ENCODE assay signal across 8 cellular contexts in the genomic region with DNA sequence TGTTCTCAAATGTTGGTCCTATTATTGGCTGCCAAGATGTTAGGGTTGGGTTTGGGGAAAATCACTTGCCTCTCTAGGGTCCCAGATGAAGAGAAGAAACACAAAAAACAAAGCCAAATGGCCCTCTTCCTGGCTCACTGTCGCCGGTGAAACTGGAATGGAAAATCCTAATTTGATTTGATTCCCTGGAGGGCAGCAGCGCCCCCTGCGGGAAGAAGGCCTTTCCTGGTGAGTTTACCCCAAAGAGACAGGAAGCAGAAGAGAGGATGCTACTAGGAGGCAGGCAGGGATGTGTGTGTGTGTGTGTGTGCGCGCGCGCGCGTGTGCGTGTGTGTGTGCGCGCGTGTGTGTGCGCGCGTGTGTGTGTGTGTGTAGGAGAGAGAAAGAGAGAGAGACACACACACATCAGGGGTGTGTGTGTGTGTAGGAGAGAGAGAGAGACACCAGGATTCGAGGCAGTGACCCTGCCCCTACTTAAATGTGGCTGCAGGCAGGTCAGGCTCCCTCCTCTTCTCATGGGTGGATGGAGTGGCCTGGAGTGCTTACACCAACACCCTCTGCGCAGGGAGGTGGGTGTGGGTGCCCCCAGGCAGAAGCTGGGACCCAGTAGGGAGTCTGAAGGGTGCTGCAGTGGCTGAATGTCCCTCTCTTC. TPM values are rescaled to one million over a fixed set of nuclear protein-coding genes. Genes with fewer than 3 reads are reported as not detected.
DNase-seq lines count a peak whose midpoint lies in the region; ATAC-seq and TF ChIP-seq lines count a peak whose summit lies in the region.

No MANE protein-coding gene starts in this region.

- no peaks in the 10 kb centered on the region for H3K9me3 ChIP-seq in right atrium auricular region
- H3K9me3 ChIP-seq in gastrocnemius medialis: no peaks in the 10 kb centered on the region

- H3K4me1 Mint-ChIP-seq in T-helper 2 cell treated with Interferon-gamma antibody and Interleukin-4, amounts not matched to agents 5 μg/mL and 100 μg/mL, for 36 hours (ENCODE audit: low read depth): peaks cover 21% of the 10 kb centered on the region

- peak; percentile 60 to 62 for ATAC-seq in gastrocnemius medialis
- no peak for ATAC-seq in GM18505 (IDR thresholded peaks at IDR 0.05; ENCODE audit: unreplicated experiment)
- ATAC-seq in HG02623 (IDR thresholded peaks at IDR 0.05; ENCODE audit: unreplicated experiment): no peak

- H3K27me3 ChIP-seq in GM06990 (replicated peaks; ENCODE audit: control insufficient read depth, insufficient read depth, low read length): peaks cover 3% of the 10 kb centered on the region
- no peaks in the 10 kb centered on the region for H3K27me3 ChIP-seq in right atrium auricular region
- H3K27me3 ChIP-seq in gastrocnemius medialis: no peaks in the 10 kb centered on the region

- no peak for TF ChIP-seq POLR2A in gastrocnemius medialis (IDR thresholded peaks at IDR 0.05)
- TF ChIP-seq POLR2A in GM18505 (IDR thresholded peaks at IDR 0.05; ENCODE audit: borderline replicate concordance, extremely low read depth, insufficient read depth, insufficient read length): no peak

- no peaks in the 10 kb centered on the region for H3K36me3 Mint-ChIP-seq in T-helper 2 cell treated with Interferon-gamma antibody and Interleukin-4, amounts not matched to agents 5 μg/mL and 100 μg/mL, for 36 hours (ENCODE audit: low read depth)

- H3K4me3 ChIP-seq in GM06990 (replicated peaks; ENCODE audit: low read depth, low read length) (no peak overlapping the region), right atrium auricular region (no peak overlapping the region), gastrocnemius medialis (peak overlapping the region; percentile 19 to 38 (median 36))

- peaks cover 50% of the 10 kb centered on the region for H3K27me3 Mint-ChIP-seq in T-helper 2 cell treated with Interferon-gamma antibody and Interleukin-4, amounts not matched to agents 5 μg/mL and 100 μg/mL, for 36 hours (ENCODE audit: low read depth)

- DNase-seq in GM06990 (ENCODE audit: extremely low read depth, insufficient read length) (no peak), NCI-H187 (lab: John Stamatoyannopoulos, UW) (peak; percentile 59 to 60), amniotic stem cell (lab: John Stamatoyannopoulos, UW) (peak; percentile 51), right atrium auricular region (ENCODE audit: low spot score) (peak; percentile 92), gastrocnemius medialis (peak; percentile 49 to 78)
- DNase-seq in T-helper 2 cell treated with Interferon-gamma antibody and Interleukin-4, amounts not matched to agents 5 μg/mL and 100 μg/mL, for 36 hours (ENCODE audit: low spot score): peak; percentile 68

- no peaks in the 10 kb centered on the region for H3K9me3 Mint-ChIP-seq in T-helper 2 cell treated with Interferon-gamma antibody and Interleukin-4, amounts not matched to agents 5 μg/mL and 100 μg/mL, for 36 hours

- intact Hi-C loops in gastrocnemius medialis (cut with DNase I; ENCODE audit: low total_unique reads): loop anchor here (1.0 to 2.0 kb wide), 4 partner anchors 26 to 189 kb away; no protein-coding TSS in a partner anchor

- H3K27ac ChIP-seq in right atrium auricular region (no peak overlapping the region), gastrocnemius medialis (peak overlapping the region; percentile 88 to 91 (median 90))

- no peaks in the 10 kb centered on the region for H3K36me3 ChIP-seq in GM06990 (ENCODE audit: control insufficient read depth, insufficient read depth, low read length)
- H3K36me3 ChIP-seq in right atrium auricular region: no peaks in the 10 kb centered on the region
- no peaks in the 10 kb centered on the region for H3K36me3 ChIP-seq in gastrocnemius medialis

- TF ChIP-seq CTCF in GM06990 (IDR thresholded peaks at IDR 0.05; ENCODE audit: insufficient read depth, low read length, poor library complexity, severe bottlenecking) (peak; percentile 77), right atrium auricular region (IDR thresholded peaks at IDR 0.05) (peak; percentile 81 to 82), gastrocnemius medialis (IDR thresholded peaks at IDR 0.05 in 4 of 5, conservative IDR thresholded peaks at IDR 0.05 in 1 of 5) (peak; percentile 80 to 90 (median 85))

- in situ Hi-C loops in gastrocnemius medialis (cut with MboI; ENCODE audit: low sequenced_read_pairs in 4 of 4): loop anchor here in 3 of 4 donors (5.0 kb wide), 1 partner anchor 185 kb away; no protein-coding TSS in a partner anchor

- H3K27ac Mint-ChIP-seq in T-helper 2 cell treated with Interferon-gamma antibody and Interleukin-4, amounts not matched to agents 5 μg/mL and 100 μg/mL, for 36 hours: peak overlapping the region; percentile 47

- H3K4me1 ChIP-seq in right atrium auricular region: peaks cover 0 to 37% of the 10 kb centered on the region in 2 donors
- H3K4me1 ChIP-seq in gastrocnemius medialis: peaks cover 53 to 65% of the 10 kb centered on the region in 2 donors

- H3K4me3 Mint-ChIP-seq in T-helper 2 cell treated with Interferon-gamma antibody and Interleukin-4, amounts not matched to agents 5 μg/mL and 100 μg/mL, for 36 hours: peak overlapping the region; percentile 9

RNA-seq across cellular contexts. Expression of gene SELENON, which starts 3.1 kb away (rescaled TPM):
- total RNA-seq in right atrium auricular region (10 to 100 TPM; 31.7 to 34.2 TPM), gastrocnemius medialis (10 to 100 TPM; 20.0 to 51.0 (median 43.3) TPM)

RNA-seq across cellular contexts. Expression of gene MTFR1L, which starts 22.8 kb away (rescaled TPM):
- total RNA-seq in right atrium auricular region (100 to 1,000 TPM; 154 to 303 TPM), gastrocnemius medialis (100 to 1,000 TPM; 123 to 186 (median 170) TPM)

Comparison
In these comparisons a context has a peak if more than half of its experiments do, and no peak if none do; other contexts are left out.
1. H3K4me3 ChIP-seq: peak in gastrocnemius medialis (4 of 4); none in GM06990 (single experiment) and right atrium auricular region (0 of 2).
2. H3K27ac ChIP-seq: peak in gastrocnemius medialis (4 of 4); none in right atrium auricular region (0 of 2).
3. ATAC-seq: peak in gastrocnemius medialis (2 of 2); none in GM18505 (single experiment) and HG02623 (single experiment).
4. Peak in every context shown above with its lines, with median percentiles within 50 percentile points of each other: CTCF ChIP-seq.